8 cellular contexts compared by ENCODE assay signal in the genomic region with DNA sequence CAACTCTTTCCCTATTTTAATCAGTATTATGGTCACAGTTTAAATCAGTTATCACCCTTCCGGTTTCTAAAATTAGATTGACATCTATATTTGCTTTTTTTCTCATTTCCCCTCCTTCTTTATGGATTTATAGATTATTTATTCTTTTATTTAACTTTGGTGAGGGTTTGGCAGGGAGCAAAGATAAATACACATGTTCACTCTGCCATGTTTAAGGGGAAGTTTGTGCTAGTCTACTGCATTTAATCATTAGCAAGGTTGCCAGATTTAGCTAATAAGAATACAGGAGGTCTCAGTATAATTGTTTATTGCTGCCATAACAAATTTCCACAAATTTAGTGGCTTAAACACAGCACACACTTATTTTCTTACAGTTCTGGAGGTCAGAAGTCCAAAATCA.
"Had no signal": no experiment of that assay in that cellular context is flagged by ENCODE, and none has a peak within 500 bp of the region (broad histone marks: within the 10 kb centered on the region; RNA-seq: fewer than 3 reads in every experiment).

No MANE protein-coding gene starts in this region.

- ATAC-seq: HCT116 had no signal

- H3K27ac ChIP-seq: GM23248 had no signal

- H3K4me3 ChIP-seq: GM23248, HAP-1 had no signal

- H3K36me3 ChIP-seq: HAP-1 had no signal

- DNase-seq: GM23248, GOT3, H7, HFFc6, IMR-90, KBM-7 had no signal

- H3K9me3 ChIP-seq: HAP-1 had no signal

- H3K4me1 ChIP-seq: HAP-1 had no signal
